In genomic region chr1:12435639-12436344, GRCh38 we compare ENCODE assay signal across 8 cellular contexts.
DNase-seq lines count a peak whose midpoint lies in the region; ATAC-seq and TF ChIP-seq lines count a peak whose summit lies in the region.

No MANE protein-coding gene starts in this region.

- no peak overlapping the region for H3K14ac ChIP-seq in trophoblast cell (ENCODE audit: low read length)

- no peaks in the 10 kb centered on the region for H3K9me2 ChIP-seq in GM23248 (ENCODE audit: insufficient read depth)

- no peak overlapping the region for H4K12ac ChIP-seq in trophoblast cell (ENCODE audit: low read depth, low read length)

- peak; percentile 74 for ATAC-seq in GM19467 (IDR thresholded peaks at IDR 0.05; ENCODE audit: unreplicated experiment)
- ATAC-seq in HG03558 (IDR thresholded peaks at IDR 0.05; ENCODE audit: extremely low read depth, unreplicated experiment), result peak; percentile 58

- H3K23ac ChIP-seq in trophoblast cell (ENCODE audit: low read length), result no peak overlapping the region

- H3K4me3 ChIP-seq in BLaER1 treated with 17β-estradiol and CSF1 and Interleukin-3, amounts not matched to agents 10 nM and 100 nM, result peak overlapping the region in 4 of 10 experiments; percentile 11 to 44 (median 24); a peak in 5 of 20 replicates
- no peak overlapping the region for H3K4me3 ChIP-seq in osteoblast (ENCODE audit: insufficient read depth, low read length)
- no peak overlapping the region for H3K4me3 ChIP-seq in trophoblast cell (ENCODE audit: low read depth, low read length)
- no peak overlapping the region for H3K4me3 ChIP-seq in GM23248

- no peaks in the 10 kb centered on the region for H3K79me1 ChIP-seq in trophoblast cell (ENCODE audit: low read length)

- H3K27ac ChIP-seq in BLaER1 treated with 17β-estradiol and CSF1 and Interleukin-3, amounts not matched to agents 10 nM and 100 nM, result peak overlapping the region in 9 of 11 experiments; percentile 7 to 65 (median 59); a peak in 16 of 22 replicates
- H3K27ac ChIP-seq in angular gyrus (ENCODE audit: low read depth, low read length) (peak overlapping the region; percentile 84), osteoblast (ENCODE audit: low read depth, low read length) (peak overlapping the region; percentile 65), trophoblast cell (ENCODE audit: low read depth, low read length) (no peak overlapping the region), GM23248 (no peak overlapping the region)

- peaks cover under 1 to 55% (median 17%) of the 10 kb centered on the region in 11 experiments; a peak in 13 of 22 replicates for H3K36me3 ChIP-seq in BLaER1 treated with 17β-estradiol and CSF1 and Interleukin-3, amounts not matched to agents 10 nM and 100 nM
- H3K36me3 ChIP-seq in osteoblast (ENCODE audit: insufficient read depth, low read length), result peaks cover 4% of the 10 kb centered on the region
- H3K36me3 ChIP-seq in trophoblast cell (ENCODE audit: control insufficient read depth in 1 of 2, insufficient read depth in 2 of 2, low read length in 2 of 2), result no peaks in the 10 kb centered on the region
- H3K36me3 ChIP-seq in GM23248 (ENCODE audit: low read depth), result no peaks in the 10 kb centered on the region

- H3K4me1 ChIP-seq in BLaER1 treated with 17β-estradiol and CSF1 and Interleukin-3, amounts not matched to agents 10 nM and 100 nM, result peaks cover 55 to 84% (median 78%) of the 10 kb centered on the region in 10 experiments
- H3K4me1 ChIP-seq in osteoblast (ENCODE audit: insufficient read depth, low read length), result peaks cover 54% of the 10 kb centered on the region
- peaks cover 2 to 7% of the 10 kb centered on the region in 2 experiments for H3K4me1 ChIP-seq in trophoblast cell (ENCODE audit: control insufficient read depth in 1 of 2, insufficient read depth in 2 of 2, low read length in 2 of 2)
- peaks cover 56% of the 10 kb centered on the region for H3K4me1 ChIP-seq in GM23248 (ENCODE audit: insufficient read depth)

- H3K79me2 ChIP-seq in osteoblast (ENCODE audit: insufficient read depth, low read length) (no peaks in the 10 kb centered on the region), trophoblast cell (ENCODE audit: control insufficient read depth, insufficient read depth, low read length, poor library complexity) (no peaks in the 10 kb centered on the region), GM23248 (ENCODE audit: insufficient read depth) (no peaks in the 10 kb centered on the region)

- H3K9me3 ChIP-seq in BLaER1 treated with 17β-estradiol and CSF1 and Interleukin-3, amounts not matched to agents 10 nM and 100 nM (replicated peaks in 1 of 11), result peaks cover 0 to 7% (median 0%) of the 10 kb centered on the region in 11 experiments; a peak in 4 of 22 replicates
- no peaks in the 10 kb centered on the region for H3K9me3 ChIP-seq in osteoblast (ENCODE audit: low read depth, low read length)
- H3K9me3 ChIP-seq in trophoblast cell (ENCODE audit: insufficient read depth, low read depth, low read length), result no peaks in the 10 kb centered on the region
- H3K9me3 ChIP-seq in GM23248 (ENCODE audit: low read depth), result no peaks in the 10 kb centered on the region

- in situ Hi-C loops in GM23248 (cut with MboI), result no loop called here

- H4K8ac ChIP-seq in trophoblast cell (ENCODE audit: low read depth, low read length), result no peak overlapping the region

- no CpG with 5 or more reads among the region's 8 CpGs for WGBS in trophoblast cell (ENCODE audit: extremely low coverage, insufficient coverage, insufficient read length)
- WGBS in GM23248 (ENCODE audit: low coverage in 1 of 2, low lambda C conversion rate in 2 of 2, missing lambda C conversion rate in 2 of 2), 2 experiments, result 80 to 85% methylated on average over 8 of the region's 8 CpGs

- peak overlapping the region in 8 of 11 experiments; percentile 6 to 52 (median 41); a peak in 15 of 22 replicates for H3K9ac ChIP-seq in BLaER1 treated with 17β-estradiol and CSF1 and Interleukin-3, amounts not matched to agents 10 nM and 100 nM
- H3K9ac ChIP-seq in trophoblast cell (ENCODE audit: low read length) (no peak overlapping the region), GM23248 (no peak overlapping the region)

- H4K91ac ChIP-seq in trophoblast cell (ENCODE audit: low read depth, low read length), result no peak overlapping the region

- DNase-seq in osteoblast (ENCODE audit: insufficient read length, low spot score, missing footprints) (no peak), trophoblast cell (no peak), SIG-M5 (lab: John Stamatoyannopoulos, UW) (no peak), GM23248 (no peak)

- H3K27me3 ChIP-seq in BLaER1 treated with 17β-estradiol and CSF1 and Interleukin-3, amounts not matched to agents 10 nM and 100 nM, result no peaks in the 10 kb centered on the region
- H3K27me3 ChIP-seq in osteoblast (ENCODE audit: insufficient read depth, low read length), result no peaks in the 10 kb centered on the region
- no peaks in the 10 kb centered on the region for H3K27me3 ChIP-seq in trophoblast cell (ENCODE audit: insufficient read depth, low read length)
- no peaks in the 10 kb centered on the region for H3K27me3 ChIP-seq in GM23248 (replicated peaks; ENCODE audit: insufficient read depth)

- H2AFZ ChIP-seq in osteoblast (ENCODE audit: low read length), result no peak overlapping the region
- H2AFZ ChIP-seq in trophoblast cell (ENCODE audit: insufficient read depth, low read length, poor library complexity), result no peak overlapping the region
- H2AFZ ChIP-seq in GM23248, result no peak overlapping the region

- H3K4me2 ChIP-seq in BLaER1 treated with 17β-estradiol and CSF1 and Interleukin-3, amounts not matched to agents 10 nM and 100 nM, result peak overlapping the region; percentile 65 to 92 (median 87)
- H3K4me2 ChIP-seq in osteoblast (ENCODE audit: insufficient read depth, low read length) (peak overlapping the region; percentile 25), trophoblast cell (ENCODE audit: low read length) (no peak overlapping the region), GM23248 (ENCODE audit: unreplicated experiment) (no peak overlapping the region)

- H4K20me1 ChIP-seq in BLaER1 treated with 17β-estradiol and CSF1 and Interleukin-3, amounts not matched to agents 10 nM and 100 nM, result peaks cover 0 to 25% (median 0%) of the 10 kb centered on the region in 11 experiments; a peak in 5 of 22 replicates
- H4K20me1 ChIP-seq in osteoblast (ENCODE audit: insufficient read depth, low read length), result no peaks in the 10 kb centered on the region
- no peaks in the 10 kb centered on the region for H4K20me1 ChIP-seq in GM23248 (ENCODE audit: insufficient read depth)

- H2BK5ac ChIP-seq in trophoblast cell (ENCODE audit: low read depth, low read length, poor library complexity), result no peak overlapping the region

- no peak overlapping the region for H2BK120ac ChIP-seq in trophoblast cell (ENCODE audit: insufficient read depth, low read length, poor library complexity)

- H3K18ac ChIP-seq in trophoblast cell (ENCODE audit: low read length), result no peak overlapping the region

- no peak overlapping the region for H3K4ac ChIP-seq in trophoblast cell (ENCODE audit: low read depth, low read length)

- H2AK5ac ChIP-seq in trophoblast cell (ENCODE audit: low read length), result no peak overlapping the region

- TF ChIP-seq CTCF in osteoblast (IDR thresholded peaks at IDR 0.05; ENCODE audit: extremely low read depth, low read depth, low read length), result no peak

- H2BK12ac ChIP-seq in trophoblast cell (ENCODE audit: low read length), result no peak overlapping the region

- H3F3A ChIP-seq in GM23248 (ENCODE audit: insufficient read depth), result peaks cover 39% of the 10 kb centered on the region

Comparison
In these comparisons a context has a peak if more than half of its experiments do, and no peak if none do; other contexts are left out.
1. H3K27ac ChIP-seq: peak in BLaER1 treated with 17β-estradiol and CSF1 and Interleukin-3, amounts not matched to agents 10 nM and 100 nM (9 of 11), angular gyrus (single experiment) and osteoblast (single experiment); none in trophoblast cell (single experiment) and GM23248 (single experiment).
2. H3K4me2 ChIP-seq: peak in BLaER1 treated with 17β-estradiol and CSF1 and Interleukin-3, amounts not matched to agents 10 nM and 100 nM (11 of 11) and osteoblast (single experiment); none in trophoblast cell (single experiment) and GM23248 (single experiment).
3. H3K9ac ChIP-seq: peak in BLaER1 treated with 17β-estradiol and CSF1 and Interleukin-3, amounts not matched to agents 10 nM and 100 nM (8 of 11); none in trophoblast cell (single experiment) and GM23248 (single experiment).